Comparison of ENCODE assay signal across 8 cellular contexts in the genomic region with DNA sequence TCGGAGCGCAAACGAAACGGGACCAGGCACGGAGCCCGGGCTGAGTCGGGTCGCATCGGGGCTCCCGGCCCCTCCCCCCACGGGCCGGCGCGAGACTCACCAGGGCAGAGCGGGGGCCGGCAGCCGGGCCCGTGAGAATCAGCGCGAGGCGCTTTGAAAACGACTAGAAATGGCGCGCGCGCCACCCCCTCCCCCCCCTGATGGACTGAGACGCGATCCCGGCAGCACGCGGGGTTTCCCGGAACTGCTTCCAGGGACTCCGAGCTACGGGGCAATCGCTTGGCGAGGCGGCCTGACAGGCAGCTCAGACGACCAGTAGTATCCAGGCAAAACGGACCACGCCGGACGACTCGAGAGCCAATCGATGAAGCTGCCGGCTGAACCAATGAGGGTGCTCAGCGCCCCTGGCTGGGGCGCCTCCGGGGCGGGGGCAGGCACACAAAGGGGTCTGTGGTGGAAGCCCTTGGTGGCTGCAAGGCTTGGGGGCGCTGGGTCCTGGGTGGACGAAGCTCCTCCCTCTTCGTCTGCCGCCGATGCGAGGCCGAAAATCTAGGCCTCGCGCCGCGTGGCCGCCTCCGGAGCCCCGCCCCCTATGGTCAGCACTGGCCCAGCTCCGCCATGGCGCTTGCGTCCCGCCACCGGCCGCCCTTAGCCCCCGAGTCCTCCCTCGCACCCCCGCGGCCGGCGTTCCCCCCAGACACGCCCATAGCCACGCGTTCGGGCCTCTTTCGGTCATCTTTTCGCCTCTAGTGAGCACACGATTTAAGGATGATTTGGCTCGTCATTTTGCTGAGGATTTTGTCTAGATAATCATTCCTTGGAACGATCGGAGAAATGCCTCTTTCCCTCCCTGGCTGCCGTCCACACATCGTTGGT. TPM values are rescaled to one million over a fixed set of nuclear protein-coding genes. Genes with fewer than 3 reads are reported as not detected.
DNase-seq lines count a peak whose midpoint lies in the region; ATAC-seq and TF ChIP-seq lines count a peak whose summit lies in the region.

A gene (minus strand): TSS at position 174 of the 876 bp plus-strand sequence. CDS start 3,276 bp downstream, outside the sequence.

- no peak for TF ChIP-seq CTCF in GM10248 (IDR thresholded peaks at IDR 0.05; ENCODE audit: control extremely low read depth, extremely low read depth, low read depth, missing control alignments)

- H3K36me3 Mint-ChIP-seq in activated naive CD4-positive, alpha-beta T cell treated with anti-CD3 and anti-CD28 coated beads, Interleukin-2, amount 50 U/mL, for 72 hours: peaks cover 20 to 28% of the 10 kb centered on the region in 2 donors

- DNase-seq in GM10248 (ENCODE audit: extremely low spot score) (peak; percentile 100), NCI-H1092 treated with DMSO at 0.1 percent for 48 hours (lab: John Stamatoyannopoulos, UW) (peak; percentile 100), SKM-1 (lab: John Stamatoyannopoulos, UW; ENCODE audit: unreplicated experiment) (peak; percentile 97), glomerular endothelial cell (ENCODE audit: extremely low read depth, low read depth, low spot score) (peak; percentile 98), occipital lobe (lab: John Stamatoyannopoulos, UW) (peak; percentile 99)
- peak; percentile 98 to 99 for DNase-seq in activated naive CD4-positive, alpha-beta T cell treated with anti-CD3 and anti-CD28 coated beads, Interleukin-2, amount 50 U/mL, for 72 hours (ENCODE audit: low spot score in 2 of 2)

- peak within 1 kb of the TSS; percentile 99 for H3K27ac ChIP-seq in temporal lobe (ENCODE audit: low read depth, low read length)

- ATAC-seq in HG02610 (IDR thresholded peaks at IDR 0.05; ENCODE audit: unreplicated experiment): peak; percentile 97
- ATAC-seq in activated naive CD4-positive, alpha-beta T cell treated with anti-CD3 and anti-CD28 coated beads, Interleukin-2, amount 50 U/mL, for 72 hours: peak; percentile 96

- no peaks in the 10 kb centered on the region for H3K9me3 Mint-ChIP-seq in activated naive CD4-positive, alpha-beta T cell treated with anti-CD3 and anti-CD28 coated beads, Interleukin-2, amount 50 U/mL, for 72 hours

- POLR2A ChIA-PET in GM10248 (lab: Yijun Ruan, JAX): interaction anchor here (0.6 to 1.0 kb wide), 8 partner anchors 10 to 256 kb away, joined by 3 to 11 read pairs (median 4); a partner anchor contains a TSS

- H3K27ac Mint-ChIP-seq in activated naive CD4-positive, alpha-beta T cell treated with anti-CD3 and anti-CD28 coated beads, Interleukin-2, amount 50 U/mL, for 72 hours: peak within 1 kb of the TSS; percentile 97 to 98

- CTCF ChIA-PET in GM10248 (lab: Yijun Ruan, JAX): interaction anchor here (0.7 to 2.7 kb wide), 6 partner anchors 12 to 153 kb away, joined by 3 to 11 read pairs (median 4); no protein-coding TSS in a partner anchor

RNA-seq across cellular contexts. Expression of the gene that starts here (rescaled TPM):
- 100 to 1,000 TPM; 175 to 177 TPM for total RNA-seq in activated naive CD4-positive, alpha-beta T cell treated with anti-CD3 and anti-CD28 coated beads, Interleukin-2, amount 50 U/mL, for 72 hours
- total RNA-seq in glomerular endothelial cell (79.4 and 99.3 TPM in 2 replicates), occipital lobe (160 TPM), temporal lobe (144 TPM)

Comparison
In these comparisons a context has a peak if more than half of its experiments do, and no peak if none do; other contexts are left out.
1. Peak in every context shown above with its lines: DNase-seq, ATAC-seq and H3K27ac ChIP-seq.